23 cellular contexts compared by ENCODE assay signal in the genomic region with DNA sequence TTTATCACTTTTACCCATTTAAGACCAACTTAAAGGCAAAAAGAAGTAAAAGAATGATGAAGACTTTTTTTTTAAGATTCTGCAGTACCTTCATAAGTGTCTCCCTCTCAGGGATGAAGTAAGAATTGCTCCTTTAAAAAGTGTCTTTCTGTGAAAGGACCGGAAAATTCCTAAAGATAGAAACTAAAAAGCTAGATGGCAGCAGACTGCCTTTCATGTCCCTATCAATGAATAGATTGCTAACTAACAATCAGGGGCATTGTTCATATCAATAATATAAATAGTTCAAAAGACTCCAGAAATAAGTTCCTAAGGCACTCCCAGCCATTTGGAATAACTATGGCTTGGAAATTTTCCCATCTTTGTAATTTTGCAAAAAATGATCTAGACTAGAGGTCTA.
DNase-seq lines count a peak whose midpoint lies in the region; FAIRE-seq and TF ChIP-seq lines count a peak whose summit lies in the region.
"Had no signal": no experiment of that assay in that cellular context is flagged by ENCODE, and none has a peak within 500 bp of the region (broad histone marks: within the 10 kb centered on the region; RNA-seq: fewer than 3 reads in every experiment).

No MANE protein-coding gene starts in this region.

- H2BK12ac ChIP-seq in H1 (ENCODE audit: low read depth, low read length) (no peak overlapping the region), H9 (ENCODE audit: insufficient read length, low read depth, low read length) (no peak overlapping the region)

- no peak for TF ChIP-seq EP300 in H1 (IDR thresholded peaks at IDR 0.05; ENCODE audit: borderline replicate concordance in 1 of 2, low read depth in 2 of 2, low read length in 2 of 2)

- no peaks in the 10 kb centered on the region for H4K20me1 ChIP-seq in H1 (replicated peaks in 1 of 2; ENCODE audit: control insufficient read depth in 1 of 2, insufficient read depth in 2 of 2, low read length in 2 of 2)
- no peaks in the 10 kb centered on the region for H4K20me1 ChIP-seq in H9 (ENCODE audit: control insufficient read depth, insufficient read depth, insufficient read length)

- intact Hi-C loops in spleen (cut with DNase I; ENCODE audit: low total_unique reads), result no loop called here

- H3K27ac Mint-ChIP-seq in endodermal cell, result no peak overlapping the region
- H3K27ac Mint-ChIP-seq in H9, result no peak overlapping the region
- H3K27ac Mint-ChIP-seq: activated naive CD4-positive, alpha-beta T cell treated with anti-CD3 and anti-CD28 coated beads, Interleukin-2, amount 50 U/mL, for 24 hours; activated T-helper 17 cell treated with anti-CD3 and anti-CD28 coated beads, Interleukin-2, amount 50 U/mL, for 72 hours; T-helper 1 cell treated with Interleukin-12 subunit alpha and Interleukin-12 subunit beta and Interleukin-4 antibody, amounts not matched to agents 30 μg/mL and 1 μg/mL, for 36 hours had no signal

- H3K4me1 ChIP-seq in HEK293 (ENCODE audit: control insufficient read depth, insufficient read depth, low read length), result peaks cover 5% of the 10 kb centered on the region; the same call in 1 of the 2 replicates
- H3K4me1 ChIP-seq in H1 (replicated peaks in 1 of 4; ENCODE audit: control insufficient read depth in 3 of 4, insufficient read depth in 4 of 4, low read length in 3 of 4), result no peaks in the 10 kb centered on the region
- no peaks in the 10 kb centered on the region for H3K4me1 ChIP-seq in endodermal cell (ENCODE audit: control insufficient read depth, insufficient read depth, low read length)
- H3K4me1 ChIP-seq in spleen, result no peaks in the 10 kb centered on the region
- H3K4me1 ChIP-seq in H9 (ENCODE audit: insufficient read depth, low read length), result no peaks in the 10 kb centered on the region
- H3K4me1 ChIP-seq: Peyer's patch, SJSA1 had no signal

- H4K8ac ChIP-seq in H1 (ENCODE audit: extremely low read depth, insufficient read depth, low read length) (no peak overlapping the region), H9 (replicated peaks; ENCODE audit: insufficient read length, low read depth, low read length) (no peak overlapping the region)

- H2AFZ ChIP-seq in H1 (ENCODE audit: low read length), result peak overlapping the region; percentile 97
- H2AFZ ChIP-seq in H9 (ENCODE audit: low read length), result no peak overlapping the region

- FAIRE-seq in D721Med (lab: Jason Lieb, UNC) (no peak), H1 (lab: Jason Lieb, UNC) (no peak)
- FAIRE-seq: endothelial cell of umbilical vein, TTC549 had no signal

- H3K4me2 ChIP-seq in H1 (ENCODE audit: insufficient read depth in 1 of 2, low read depth in 2 of 2, low read length in 2 of 2) (no peak overlapping the region), H9 (ENCODE audit: insufficient read depth, insufficient read length, low read length) (no peak overlapping the region)

- H3K56ac ChIP-seq in H1 (replicated peaks; ENCODE audit: insufficient read length, low read depth, low read length), result no peak overlapping the region
- H3K56ac ChIP-seq in H9 (ENCODE audit: insufficient read length, low read depth, low read length), result no peak overlapping the region

- no peaks in the 10 kb centered on the region for H3K36me3 Mint-ChIP-seq in endodermal cell (ENCODE audit: low read depth)
- H3K36me3 Mint-ChIP-seq in H9 (ENCODE audit: insufficient read depth in 1 of 3, low read depth in 3 of 3), result no peaks in the 10 kb centered on the region
- H3K36me3 Mint-ChIP-seq: activated naive CD4-positive, alpha-beta T cell treated with anti-CD3 and anti-CD28 coated beads, Interleukin-2, amount 50 U/mL, for 24 hours had no signal

- no peaks in the 10 kb centered on the region for H3K79me1 ChIP-seq in H1 (ENCODE audit: low read depth, low read length)
- no peaks in the 10 kb centered on the region for H3K79me1 ChIP-seq in H9 (ENCODE audit: insufficient read depth, low read depth, low read length, poor library complexity, severe bottlenecking)

- CTCF ChIA-PET in HEK293 (lab: Yijun Ruan, JAX), result interaction anchor here (0.6 to 3.2 kb wide), 11 partner anchors 15 to 408 kb away, joined by 3 to 23 read pairs (median 4); no protein-coding TSS in a partner anchor
- CTCF ChIA-PET in H1 (lab: Charles Lee; ENCODE audit: partially characterized antibody), result interaction anchor here (0.6 to 3.5 kb wide), 22 partner anchors 15 to 465 kb away, joined by 3 to 26 read pairs (median 4); no protein-coding TSS in a partner anchor

- H3K27me3 ChIP-seq in H1 (replicated peaks in 1 of 4; ENCODE audit: control insufficient read depth in 3 of 4, extremely low read depth in 1 of 4, insufficient read depth in 3 of 4, low read length in 3 of 4) (no peaks in the 10 kb centered on the region), endodermal cell (ENCODE audit: control insufficient read depth, insufficient read depth, low read length, poor library complexity, severe bottlenecking) (no peaks in the 10 kb centered on the region), spleen (replicated peaks in 1 of 7) (no peaks in the 10 kb centered on the region), H9 (ENCODE audit: insufficient read depth, low read length) (no peaks in the 10 kb centered on the region)
- H3K27me3 ChIP-seq: Peyer's patch, sigmoid colon, SJSA1 had no signal

- H2BK20ac ChIP-seq in H1 (ENCODE audit: low read length), result no peak overlapping the region
- H2BK20ac ChIP-seq in H9 (ENCODE audit: low read depth, low read length, poor library complexity, severe bottlenecking), result no peak overlapping the region

- no peaks in the 10 kb centered on the region for H3K4me1 Mint-ChIP-seq in endodermal cell
- H3K4me1 Mint-ChIP-seq in H9, result no peaks in the 10 kb centered on the region
- H3K4me1 Mint-ChIP-seq: activated naive CD4-positive, alpha-beta T cell treated with anti-CD3 and anti-CD28 coated beads, Interleukin-2, amount 50 U/mL, for 24 hours; activated T-helper 17 cell treated with anti-CD3 and anti-CD28 coated beads, Interleukin-2, amount 50 U/mL, for 72 hours had no signal

- H2BK15ac ChIP-seq in H1 (ENCODE audit: low read length) (no peak overlapping the region), H9 (ENCODE audit: low read depth, low read length) (no peak overlapping the region)

- H3K36me3 ChIP-seq in HEK293 (ENCODE audit: control insufficient read depth in 2 of 2, insufficient read depth in 1 of 2, low read length in 2 of 2) (no peaks in the 10 kb centered on the region), H1 (ENCODE audit: control insufficient read depth in 2 of 4, insufficient read depth in 4 of 4, low read length in 3 of 4) (no peaks in the 10 kb centered on the region), endodermal cell (ENCODE audit: control insufficient read depth, insufficient read depth, low read length) (no peaks in the 10 kb centered on the region), spleen (no peaks in the 10 kb centered on the region)
- H3K36me3 ChIP-seq: Peyer's patch, sigmoid colon, SJSA1 had no signal

- H3K9me3 Mint-ChIP-seq in endodermal cell, result no peaks in the 10 kb centered on the region
- no peaks in the 10 kb centered on the region for H3K9me3 Mint-ChIP-seq in H9
- H3K9me3 Mint-ChIP-seq: activated naive CD4-positive, alpha-beta T cell treated with anti-CD3 and anti-CD28 coated beads, Interleukin-2, amount 50 U/mL, for 24 hours; activated T-helper 17 cell treated with anti-CD3 and anti-CD28 coated beads, Interleukin-2, amount 50 U/mL, for 72 hours; T-helper 1 cell treated with Interleukin-12 subunit alpha and Interleukin-12 subunit beta and Interleukin-4 antibody, amounts not matched to agents 30 μg/mL and 1 μg/mL, for 36 hours had no signal

- H3K18ac ChIP-seq in H1 (ENCODE audit: extremely low read depth, low read length), result no peak overlapping the region
- H3K18ac ChIP-seq in H9 (ENCODE audit: insufficient read length, low read depth, low read length), result no peak overlapping the region

- TF ChIP-seq RAD21 in H1 (IDR thresholded peaks at IDR 0.05 in 1 of 2, conservative IDR thresholded peaks at IDR 0.05 in 1 of 2; ENCODE audit: low read depth in 2 of 2, low read length in 2 of 2), result peak; percentile 27 to 32; a peak in 3 of 4 replicates

- H3K9ac ChIP-seq in H1 (replicated peaks in 1 of 4; ENCODE audit: extremely low read depth in 1 of 4, low read depth in 3 of 4, low read length in 3 of 4), result no peak overlapping the region
- no peak overlapping the region for H3K9ac ChIP-seq in endodermal cell (ENCODE audit: extremely low read depth, low read length, poor library complexity, severe bottlenecking)
- no peak overlapping the region for H3K9ac ChIP-seq in H9 (ENCODE audit: extremely low read depth, insufficient read length, low read length)

- H4K5ac ChIP-seq in H1 (ENCODE audit: insufficient read length, low read depth, low read length) (no peak overlapping the region), H9 (ENCODE audit: insufficient read length, low read depth, low read length) (no peak overlapping the region)

- H3K23me2 ChIP-seq in H1 (ENCODE audit: low read depth, low read length) (no peaks in the 10 kb centered on the region), H9 (ENCODE audit: insufficient read length, low read depth, low read length, poor library complexity, severe bottlenecking) (no peaks in the 10 kb centered on the region)

- no peak overlapping the region for H3T11ph ChIP-seq in H9 (ENCODE audit: low read length)

- no peaks in the 10 kb centered on the region for H3K27me3 Mint-ChIP-seq in endodermal cell (ENCODE audit: insufficient read depth)
- no peaks in the 10 kb centered on the region; the same call in 1 of the 2 replicates for H3K27me3 Mint-ChIP-seq in H9 (ENCODE audit: low read depth)

- H3K9me3 ChIP-seq in HEK293 (ENCODE audit: control insufficient read depth, insufficient read depth, low read depth, low read length) (no peaks in the 10 kb centered on the region), H1 (ENCODE audit: insufficient read depth in 2 of 2, low read depth in 1 of 2, low read length in 1 of 2) (no peaks in the 10 kb centered on the region), endodermal cell (ENCODE audit: control insufficient read depth, low read length) (no peaks in the 10 kb centered on the region), spleen (no peaks in the 10 kb centered on the region), H9 (ENCODE audit: control insufficient read depth, low read depth, low read length) (no peaks in the 10 kb centered on the region)
- H3K9me3 ChIP-seq: Peyer's patch, sigmoid colon, SJSA1 had no signal

- no peak for DNase-seq in D721Med (ENCODE audit: insufficient read length, low spot score)
- no peak for DNase-seq in H1 (ENCODE audit: low read depth in 1 of 2, low spot score in 2 of 2)
- DNase-seq in midbrain (lab: John Stamatoyannopoulos, UW), result peak; percentile 48
- no peak for DNase-seq in endodermal cell
- DNase-seq in spleen, result no peak
- DNase-seq in H9, result no peak
- DNase-seq: activated CD4-positive, alpha-beta T cell treated with anti-CD3 and anti-CD28 coated beads, Interleukin-2, amount 50 U/mL, for 48 hours; activated CD8-positive, alpha-beta memory T cell treated with anti-CD3 and anti-CD28 coated beads, Interleukin-2, amount 50 U/mL, for 4 hours; caudate nucleus; mammary epithelial cell; NCI-H146; NCI-H510A; Peyer's patch; sigmoid colon; stimulated activated CD4-positive, alpha-beta T cell treated with anti-CD3 and anti-CD28 coated beads, Interleukin-15, amount 100 ng/mL, for 24 hours; stimulated activated naive CD4-positive, alpha-beta T cell had no signal

- POLR2A ChIA-PET in HEK293 (lab: Yijun Ruan, JAX) (no interaction called here), H1 (lab: Charles Lee; ENCODE audit: partially characterized antibody) (no interaction called here)

- 69% methylated on average over 1 of the region's 1 CpG; no CpG with 5 or more reads in 1 of the 2 experiments for WGBS in H1 (ENCODE audit: extremely low coverage in 1 of 2, insufficient coverage in 1 of 2, insufficient read length in 1 of 2, insufficient replicate concordance in 2 of 2, low coverage in 1 of 2, low lambda C conversion rate in 2 of 2, missing lambda C conversion rate in 1 of 2), 2 experiments
- 95% methylated on average over 1 of the region's 1 CpG; no CpG with 5 or more reads in 1 of the 2 experiments for WGBS in endodermal cell (ENCODE audit: insufficient coverage in 1 of 2, insufficient read length in 1 of 2), 2 experiments
- WGBS in spleen, 5 donors, result 86 to 94% (median 90%) methylated on average over 1 of the region's 1 CpG
- WGBS in H9 (ENCODE audit: extremely low coverage, insufficient read length, low lambda C conversion rate), result no CpG with 5 or more reads among the region's 1 CpG

- H3K27ac ChIP-seq in HEK293 (ENCODE audit: extremely low read depth, low read depth, low read length) (no peak overlapping the region), H1 (ENCODE audit: low read depth, low read length) (no peak overlapping the region), endodermal cell (ENCODE audit: low read depth, low read length) (no peak overlapping the region), spleen (no peak overlapping the region), H9 (ENCODE audit: insufficient read length, low read depth, low read length) (no peak overlapping the region)
- H3K27ac ChIP-seq: Peyer's patch, sigmoid colon, SJSA1 had no signal

- H3K23ac ChIP-seq in H1 (ENCODE audit: insufficient read length), result no peak overlapping the region
- H3K23ac ChIP-seq in H9 (ENCODE audit: insufficient read length, low read depth, low read length), result no peak overlapping the region

- no peak overlapping the region for H3K14ac ChIP-seq in H1 (ENCODE audit: insufficient read length)
- no peak overlapping the region for H3K14ac ChIP-seq in H9 (ENCODE audit: insufficient read depth, low read length)

- H2BK5ac ChIP-seq in H1 (ENCODE audit: low read depth, low read length) (no peak overlapping the region), H9 (ENCODE audit: insufficient read length, low read length) (no peak overlapping the region)

- no peak overlapping the region for H2BK120ac ChIP-seq in H1 (replicated peaks; ENCODE audit: low read depth, low read length)
- no peak overlapping the region for H2BK120ac ChIP-seq in H9 (ENCODE audit: low read depth, low read length, poor library complexity, severe bottlenecking)

- H3K4me3 ChIP-seq in HEK293 (ENCODE audit: low read depth, low read length) (no peak overlapping the region), H1 (ENCODE audit: extremely low read depth in 1 of 4, insufficient read depth in 2 of 4, low read depth in 3 of 4, low read length in 4 of 4) (no peak overlapping the region), endodermal cell (ENCODE audit: low read length) (no peak overlapping the region), spleen (no peak overlapping the region)
- H3K4me3 ChIP-seq: Peyer's patch, sigmoid colon, SJSA1 had no signal

- TF ChIP-seq POLR2A in H1 (IDR thresholded peaks at IDR 0.05; ENCODE audit: control extremely low read depth in 1 of 2, low read depth in 2 of 2, low read length in 2 of 2) (no peak), spleen (IDR thresholded peaks at IDR 0.05) (no peak)

- no peak overlapping the region for H4K91ac ChIP-seq in H1 (replicated peaks; ENCODE audit: insufficient read length, low read length)
- H4K91ac ChIP-seq in H9 (ENCODE audit: insufficient read length, low read depth, low read length), result no peak overlapping the region

- peak; percentile 1 for TF ChIP-seq CTCF in D721Med (IDR thresholded peaks at IDR 0.05; ENCODE audit: insufficient read depth, missing control alignments)
- 0 out of 2 replicates have a peak, but pooled peaks have one; percentile 26 for TF ChIP-seq CTCF in HEK293 (tag by site-specific recombination; IDR thresholded peaks at IDR 0.05)
- TF ChIP-seq CTCF in H1 (IDR thresholded peaks at IDR 0.05; ENCODE audit: control extremely low read depth in 1 of 3, insufficient read depth in 1 of 3, low read depth in 1 of 3, low read length in 3 of 3), result peak in 2 of 3 experiments; percentile 33 to 39; a peak in 2 of 4 replicates
- TF ChIP-seq CTCF in endodermal cell (conservative IDR thresholded peaks at IDR 0.05), result no peak
- TF ChIP-seq CTCF in spleen (IDR thresholded peaks at IDR 0.05 in 8 of 11, conservative IDR thresholded peaks at IDR 0.05 in 3 of 11), result no peak
- no peak for TF ChIP-seq CTCF in H9 (conservative IDR thresholded peaks at IDR 0.05)

- H3K4ac ChIP-seq in H1 (replicated peaks; ENCODE audit: insufficient read length, low read depth, low read length) (no peak overlapping the region), H9 (ENCODE audit: low read depth, low read length) (no peak overlapping the region)

- H2AK5ac ChIP-seq in H1 (ENCODE audit: low read depth, low read length), result no peak overlapping the region
- no peak overlapping the region for H2AK5ac ChIP-seq in H9 (ENCODE audit: insufficient read length, low read length)

- H3K4me3 Mint-ChIP-seq in endodermal cell (no peak overlapping the region), H9 (no peak overlapping the region)
- H3K4me3 Mint-ChIP-seq: activated naive CD4-positive, alpha-beta T cell treated with anti-CD3 and anti-CD28 coated beads, Interleukin-2, amount 50 U/mL, for 24 hours; activated T-helper 17 cell treated with anti-CD3 and anti-CD28 coated beads, Interleukin-2, amount 50 U/mL, for 72 hours; T-helper 1 cell treated with Interleukin-12 subunit alpha and Interleukin-12 subunit beta and Interleukin-4 antibody, amounts not matched to agents 30 μg/mL and 1 μg/mL, for 36 hours had no signal

- H3K79me2 ChIP-seq in H1 (ENCODE audit: control insufficient read depth in 1 of 2, insufficient read depth in 2 of 2, low read length in 2 of 2) (no peaks in the 10 kb centered on the region), H9 (ENCODE audit: insufficient read depth, low read length) (no peaks in the 10 kb centered on the region)

Comparison
In these comparisons a context has a peak if more than half of its experiments do, and no peak if none do; other contexts are left out.
1. CTCF ChIP-seq: peak in D721Med (single experiment), HEK293 (single experiment) and H1 (2 of 3); none in endodermal cell (single experiment), spleen (0 of 11) and H9 (single experiment).